Comparison of ENCODE assay signal across 10 cellular contexts in genomic region chr17:19398301-19399181, GRCh38. TPM values are rescaled to one million over a fixed set of nuclear protein-coding genes. Genes with fewer than 3 reads are reported as not detected.
A peak's percentile ranks its signal among the peaks of the same experiment; 100 is the strongest.
DNase-seq lines count a peak whose midpoint lies in the region; ATAC-seq, FAIRE-seq and TF ChIP-seq lines count a peak whose summit lies in the region.
"Had no signal": no experiment of that assay in that cellular context is flagged by ENCODE, and none has a peak within 500 bp of the region (broad histone marks: within the 10 kb centered on the region; RNA-seq: fewer than 3 reads in every experiment).

No MANE protein-coding gene starts in this region.

- H3K4me1 ChIP-seq in K562 (replicated peaks in 1 of 2; ENCODE audit: control insufficient read depth in 2 of 2, insufficient read depth in 2 of 2, low read length in 2 of 2) (no peaks in the 10 kb centered on the region), upper lobe of left lung (peaks cover 14 to 27% (median 24%) of the 10 kb centered on the region in 4 donors)

- no peak overlapping the region for H2AFZ ChIP-seq in K562 (ENCODE audit: low read depth, low read length)

- no peak for ATAC-seq in K562
- peak; percentile 71 for ATAC-seq in left lobe of liver
- peak; percentile 87 to 93 for ATAC-seq in upper lobe of left lung (ENCODE audit: low FRiP score in 2 of 2)
- ATAC-seq in GM19328 (IDR thresholded peaks at IDR 0.05; ENCODE audit: unreplicated experiment): no peak

- in situ Hi-C loops in K562 (cut with MboI): no loop called here

- intact Hi-C loops in K562 (cut with micrococcal nuclease): no loop called here

- POLR2A ChIA-PET in K562 (lab: Yijun Ruan, JAX): interaction anchor here (0.5 to 1.3 kb wide), 2 partner anchors 10 to 35 kb away, joined by 3 to 4 read pairs; no protein-coding TSS in a partner anchor

- TF ChIP-seq CTCF in K562 (IDR thresholded peaks at IDR 0.05 in 2 of 3, conservative IDR thresholded peaks at IDR 0.05 in 1 of 3; ENCODE audit: insufficient read depth in 2 of 3, low read depth in 1 of 3, low read length in 3 of 3) (no peak), upper lobe of left lung (IDR thresholded peaks at IDR 0.05) (no peak)

- H3K36me3 ChIP-seq in K562 (ENCODE audit: control insufficient read depth, insufficient read depth, low read length) (no peaks in the 10 kb centered on the region), upper lobe of left lung (no peaks in the 10 kb centered on the region)

- DNase-seq in NCI-H82 (lab: John Stamatoyannopoulos, UW) (peak; percentile 22), NCI-H82 treated with DMSO at 0.1 percent for 48 hours (lab: John Stamatoyannopoulos, UW; ENCODE audit: unreplicated experiment) (no peak), K562 (ENCODE audit: extremely low read depth in 1 of 4, low spot score in 3 of 4) (no peak), left lobe of liver (ENCODE audit: low spot score) (peak; percentile 49), upper lobe of left lung (peak in 1 of 2 donors; percentile 68), mucosa of gallbladder (ENCODE audit: low spot score) (no peak)
- no peak for DNase-seq in effector CD8-positive, alpha-beta T cell (lab: John Stamatoyannopoulos, UW)
- DNase-seq: anterior cingulate cortex, nucleus accumbens had no signal

- TF ChIP-seq RAD21 in K562 (CRISPR knock-in tag; conservative IDR thresholded peaks at IDR 0.05 in 1 of 2, IDR thresholded peaks at IDR 0.05 in 1 of 2): no peak

- H4K20me1 ChIP-seq in K562 (replicated peaks; ENCODE audit: control insufficient read depth, insufficient read depth, low read length): no peaks in the 10 kb centered on the region

- H3K9me3 ChIP-seq in K562 (replicated peaks; ENCODE audit: control insufficient read depth, insufficient read depth, low read depth, low read length) (no peaks in the 10 kb centered on the region), upper lobe of left lung (no peaks in the 10 kb centered on the region)

- H3K27ac ChIP-seq in K562 (ENCODE audit: extremely low read depth, low read depth, low read length) (no peak overlapping the region), upper lobe of left lung (peak overlapping the region; percentile 17 to 75 (median 68))

- CTCF ChIA-PET in K562 (lab: Yijun Ruan, JAX; ENCODE audit: low intra/inter-chr PET ratio): no interaction called here

- no peak overlapping the region for H3K4me2 ChIP-seq in K562 (ENCODE audit: insufficient read depth, low read length)

- 14% methylated on average over 2 of the region's 2 CpGs for WGBS in K562 (ENCODE audit: insufficient coverage, low coverage, missing lambda C conversion rate)
- WGBS in upper lobe of left lung, 2 donors: 22 to 50% methylated on average over 2 of the region's 2 CpGs

- H3K79me2 ChIP-seq in K562 (ENCODE audit: control insufficient read depth, insufficient read depth, low read length): no peaks in the 10 kb centered on the region

- H3K9ac ChIP-seq in K562 (ENCODE audit: insufficient read depth in 1 of 2, low read depth in 2 of 2, low read length in 2 of 2): no peak overlapping the region

- H3K27me3 ChIP-seq in K562 (ENCODE audit: control insufficient read depth in 2 of 2, insufficient read depth in 2 of 2, low read length in 2 of 2) (peaks cover 0 to 15% of the 10 kb centered on the region in 2 experiments; a peak in 1 of 5 replicates), upper lobe of left lung (no peaks in the 10 kb centered on the region)

- no peak for FAIRE-seq in K562 (lab: Jason Lieb, UNC)

- no peak for TF ChIP-seq EP300 in K562 (IDR thresholded peaks at IDR 0.05; ENCODE audit: low read length)
- peak in 2 of 4 donors; percentile 71 to 75 for TF ChIP-seq EP300 in upper lobe of left lung (IDR thresholded peaks at IDR 0.05)

- H3K4me3 ChIP-seq in K562 (no peak overlapping the region), upper lobe of left lung (no peak overlapping the region)

- no peak for TF ChIP-seq POLR2A in K562 (conservative IDR thresholded peaks at IDR 0.05)
- peak in 1 of 4 donors; percentile 13 for TF ChIP-seq POLR2A in upper lobe of left lung (IDR thresholded peaks at IDR 0.05)

- BruUV-seq in K562 (replicated peaks; lab: Mats Ljungman, UMichigan): no TSS peak

- no peaks in the 10 kb centered on the region for H3K9me1 ChIP-seq in K562 (ENCODE audit: control insufficient read depth, insufficient read depth, low read length)

RNA-seq across cellular contexts. Expression of gene MFAP4, which starts 11.6 kb away (rescaled TPM):
- not detected in 2 replicates for total RNA-seq in K562 (2011; cell fraction: chromatin; rRNA removed; ENCODE audit: low replicate concordance)
- total RNA-seq in K562 (2011; cell fraction: nucleolus; rRNA removed): not detected in 2 replicates
- total RNA-seq in K562 (2011; cell fraction: nucleoplasm; rRNA removed): not detected in 2 replicates
- total RNA-seq in K562 (2014; rRNA removed) (not detected in 2 replicates), K562 (2014; rRNA removed; fragmentation: Illumina TruSeq; extraction: Trizol) (not detected in 2 replicates), K562 (2015; rRNA removed; fragmentation: Illumina TruSeq; extraction: Trizol) (not detected in 2 replicates), K562 (2021) (0.24 and 0.36 TPM in 2 replicates), left lobe of liver (2.8 TPM), upper lobe of left lung (100 to 1,000 TPM in 4 of 6 donors, 10 to 100 TPM in 2; 24.1 to 280 (median 175) TPM), mucosa of gallbladder (303 TPM)
- polyA plus RNA-seq in K562 (2011; rRNA removed) (not detected in 2 replicates), K562 (2014; fragmentation: Illumina TruSeq; extraction: Trizol) (not detected in 2 replicates), K562 (2014; fragmentation: Nextera tagmentation; extraction: Ambion mirVana) (under 1 TPM in 1 of 2 experiments, not detected in 1; 0.07 TPM), K562 (2014; rRNA removed) (not detected in 2 replicates)
- polyA plus RNA-seq in K562 (2011; cell fraction: cytosol; rRNA removed): not detected in 2 replicates
- not detected in 2 replicates for polyA plus RNA-seq in K562 (2011; cell fraction: nucleus; rRNA removed)
- polyA plus RNA-seq in K562 (2012): 1.0 TPM in 1 of 2 replicates, not detected in the other
- polyA minus RNA-seq in K562 (2011; rRNA and poly(A)+ RNA removed): not detected in 2 replicates
- polyA minus RNA-seq in K562 (2011; cell fraction: cytosol; rRNA and poly(A)+ RNA removed): not detected in 2 replicates
- not detected in 2 replicates for polyA minus RNA-seq in K562 (2011; cell fraction: nucleus; rRNA and poly(A)+ RNA removed)

RNA-seq across cellular contexts. Expression of gene RNF112, which starts 12.5 kb away (rescaled TPM):
- not detected in 2 replicates for total RNA-seq in K562 (2011; cell fraction: chromatin; rRNA removed; ENCODE audit: low replicate concordance)
- total RNA-seq in K562 (2011; cell fraction: nucleolus; rRNA removed): not detected in 2 replicates
- total RNA-seq in K562 (2011; cell fraction: nucleoplasm; rRNA removed): not detected in 2 replicates
- total RNA-seq in K562 (2014; rRNA removed) (0.05 TPM in 1 of 2 replicates, not detected in the other), K562 (2014; rRNA removed; fragmentation: Illumina TruSeq; extraction: Trizol) (not detected in 2 replicates), K562 (2015; rRNA removed; fragmentation: Illumina TruSeq; extraction: Trizol) (not detected in 2 replicates), K562 (2021) (not detected in 2 replicates), left lobe of liver (0.45 TPM), upper lobe of left lung (1 to 10 TPM in 4 of 6 donors, under 1 TPM in 2; 0.69 to 6.3 (median 2.1) TPM), mucosa of gallbladder (7.3 TPM)
- polyA plus RNA-seq in K562 (2011; rRNA removed) (not detected in 2 replicates), K562 (2014; fragmentation: Illumina TruSeq; extraction: Trizol) (not detected in 2 replicates), K562 (2014; fragmentation: Nextera tagmentation; extraction: Ambion mirVana) (not detected), K562 (2014; rRNA removed) (not detected in 2 replicates)
- polyA plus RNA-seq in K562 (2011; cell fraction: cytosol; rRNA removed): not detected in 2 replicates
- polyA plus RNA-seq in K562 (2011; cell fraction: nucleus; rRNA removed): 0.08 and 0.13 TPM in 2 replicates
- polyA plus RNA-seq in K562 (2012): 0.11 TPM in 1 of 2 replicates, not detected in the other
- polyA minus RNA-seq in K562 (2011; rRNA and poly(A)+ RNA removed): not detected in 2 replicates
- not detected in 2 replicates for polyA minus RNA-seq in K562 (2011; cell fraction: cytosol; rRNA and poly(A)+ RNA removed)
- polyA minus RNA-seq in K562 (2011; cell fraction: nucleus; rRNA and poly(A)+ RNA removed): not detected in 2 replicates

RNA-seq across cellular contexts. Expression of gene MAPK7, which starts 20.2 kb away (rescaled TPM):
- total RNA-seq in K562 (2011; cell fraction: chromatin; rRNA removed; ENCODE audit: low replicate concordance): 7.3 and 21.2 TPM in 2 replicates
- 8.8 and 12.7 TPM in 2 replicates for total RNA-seq in K562 (2011; cell fraction: nucleolus; rRNA removed)
- 5.4 and 6.3 TPM in 2 replicates for total RNA-seq in K562 (2011; cell fraction: nucleoplasm; rRNA removed)
- total RNA-seq in K562 (2014; rRNA removed): 2.5 and 4.5 TPM in 2 replicates
- 1.1 TPM in 2 replicates for total RNA-seq in K562 (2014; rRNA removed; fragmentation: Illumina TruSeq; extraction: Trizol)
- total RNA-seq in K562 (2015; rRNA removed; fragmentation: Illumina TruSeq; extraction: Trizol): 2.5 and 2.7 TPM in 2 replicates
- total RNA-seq in K562 (2021): 7.4 and 7.5 TPM in 2 replicates
- 2.5 and 2.9 TPM in 2 replicates for polyA plus RNA-seq in K562 (2011; rRNA removed)
- 2.3 and 4.4 TPM in 2 replicates for polyA plus RNA-seq in K562 (2011; cell fraction: cytosol; rRNA removed)
- polyA plus RNA-seq in K562 (2011; cell fraction: nucleus; rRNA removed): 8.0 and 15.0 TPM in 2 replicates
- 5.2 and 6.4 TPM in 2 replicates for polyA plus RNA-seq in K562 (2012)
- polyA plus RNA-seq in K562 (2014; fragmentation: Illumina TruSeq; extraction: Trizol): 3.3 and 5.5 TPM in 2 replicates
- polyA plus RNA-seq in K562 (2014; fragmentation: Nextera tagmentation; extraction: Ambion mirVana): under 1 TPM; 0.46 to 0.68 TPM
- 4.3 and 6.2 TPM in 2 replicates for polyA plus RNA-seq in K562 (2014; rRNA removed)
- 4.3 and 5.0 TPM in 2 replicates for polyA minus RNA-seq in K562 (2011; rRNA and poly(A)+ RNA removed)
- polyA minus RNA-seq in K562 (2011; cell fraction: cytosol; rRNA and poly(A)+ RNA removed): 2.9 and 5.5 TPM in 2 replicates
- 14.0 and 14.4 TPM in 2 replicates for polyA minus RNA-seq in K562 (2011; cell fraction: nucleus; rRNA and poly(A)+ RNA removed)
- 7.7 TPM for total RNA-seq in left lobe of liver
- total RNA-seq in upper lobe of left lung: 10 to 100 TPM; 20.1 to 77.2 (median 37.6) TPM
- total RNA-seq in mucosa of gallbladder: 23.0 TPM

RNA-seq across cellular contexts. Expression of gene B9D1, which starts 36.0 kb away (rescaled TPM):
- 15.4 and 25.4 TPM in 2 replicates for total RNA-seq in K562 (2011; cell fraction: chromatin; rRNA removed; ENCODE audit: low replicate concordance)
- total RNA-seq in K562 (2011; cell fraction: nucleolus; rRNA removed): 22.5 and 35.0 TPM in 2 replicates
- total RNA-seq in K562 (2011; cell fraction: nucleoplasm; rRNA removed): 21.7 and 23.8 TPM in 2 replicates
- total RNA-seq in K562 (2014; rRNA removed) (24.0 and 24.9 TPM in 2 replicates), K562 (2014; rRNA removed; fragmentation: Illumina TruSeq; extraction: Trizol) (7.6 and 10.3 TPM in 2 replicates), K562 (2015; rRNA removed; fragmentation: Illumina TruSeq; extraction: Trizol) (8.9 and 10.0 TPM in 2 replicates), K562 (2021) (12.7 and 15.0 TPM in 2 replicates), left lobe of liver (3.0 TPM), upper lobe of left lung (10 to 100 TPM; 11.7 to 52.4 (median 17.5) TPM), mucosa of gallbladder (25.3 TPM)
- polyA plus RNA-seq in K562 (2011; rRNA removed) (23.4 and 28.0 TPM in 2 replicates), K562 (2014; fragmentation: Illumina TruSeq; extraction: Trizol) (14.3 and 18.9 TPM in 2 replicates), K562 (2014; fragmentation: Nextera tagmentation; extraction: Ambion mirVana) (10 to 100 TPM in 1 of 2 experiments, 1 to 10 TPM in 1; 9.5 to 17.9 TPM), K562 (2014; rRNA removed) (26.5 and 28.8 TPM in 2 replicates)
- polyA plus RNA-seq in K562 (2011; cell fraction: cytosol; rRNA removed): 26.8 and 45.5 TPM in 2 replicates
- 43.7 and 59.8 TPM in 2 replicates for polyA plus RNA-seq in K562 (2011; cell fraction: nucleus; rRNA removed)
- polyA plus RNA-seq in K562 (2012): 14.9 and 22.4 TPM in 2 replicates
- polyA minus RNA-seq in K562 (2011; rRNA and poly(A)+ RNA removed): 7.7 and 16.5 TPM in 2 replicates
- polyA minus RNA-seq in K562 (2011; cell fraction: cytosol; rRNA and poly(A)+ RNA removed): 6.1 and 8.9 TPM in 2 replicates
- 11.6 and 13.3 TPM in 2 replicates for polyA minus RNA-seq in K562 (2011; cell fraction: nucleus; rRNA and poly(A)+ RNA removed)

Comparison
In these comparisons a context has a peak if more than half of its experiments do, and no peak if none do; other contexts are left out.
1. DNase-seq: peak in NCI-H82 (single experiment) and left lobe of liver (single experiment); none in NCI-H82 treated with DMSO at 0.1 percent for 48 hours (single experiment), K562 (0 of 4), effector CD8-positive, alpha-beta T cell (single experiment) and mucosa of gallbladder (single experiment).
2. ATAC-seq: peak in left lobe of liver (single experiment) and upper lobe of left lung (2 of 2); none in K562 (single experiment) and GM19328 (single experiment).